8 cellular contexts compared by ENCODE assay signal in the genomic region with DNA sequence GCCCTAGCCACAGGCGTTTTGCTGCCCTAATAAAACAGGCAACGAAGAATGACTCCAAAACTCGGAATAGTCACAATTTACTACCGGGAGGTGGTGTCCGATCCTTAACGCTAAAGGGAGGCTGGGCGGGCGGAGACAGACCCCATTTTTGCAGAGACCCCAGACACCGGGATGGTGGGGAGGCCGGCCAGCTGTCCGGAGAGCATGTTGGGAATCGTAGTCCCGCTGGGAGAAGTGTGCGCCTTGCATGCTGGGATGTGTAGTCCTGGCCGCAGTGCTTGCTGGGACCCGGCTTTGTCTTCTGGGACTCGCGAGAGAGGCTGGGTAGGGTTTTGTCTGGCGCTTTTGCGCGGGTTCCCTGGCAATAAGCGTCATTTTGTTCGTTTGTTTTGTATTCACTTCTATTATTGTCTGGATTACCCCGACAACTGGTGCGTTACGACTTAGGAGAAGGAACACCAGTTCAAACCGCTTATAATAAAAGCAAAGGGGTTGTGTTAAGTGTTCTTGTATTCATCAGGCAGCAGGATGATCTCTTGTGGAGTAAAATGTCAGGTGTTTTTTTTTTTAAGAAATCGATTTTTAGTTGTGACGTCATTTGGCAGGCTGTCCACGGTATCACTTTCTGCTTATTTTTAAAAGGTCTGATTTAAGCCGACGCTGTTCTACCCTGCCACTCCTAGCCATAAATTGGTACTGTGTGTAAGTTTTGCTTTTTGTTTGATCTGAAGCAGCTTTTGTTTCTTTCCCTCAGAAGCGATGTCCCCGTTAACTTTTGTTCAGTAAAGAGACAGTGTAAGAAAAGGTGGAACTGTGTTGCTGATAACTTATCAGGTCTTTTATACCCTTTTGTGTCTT. TPM values are rescaled to one million over a fixed set of nuclear protein-coding genes. Genes with fewer than 3 reads are reported as not detected.
A peak's percentile ranks its signal among the peaks of the same experiment; 100 is the strongest.
DNase-seq lines count a peak whose midpoint lies in the region; ATAC-seq, FAIRE-seq and TF ChIP-seq lines count a peak whose summit lies in the region.

No MANE protein-coding gene starts in this region.

- no peaks in the 10 kb centered on the region for H3K9me3 ChIP-seq in BE2C

- H3K36me3 ChIP-seq in BE2C: peaks cover 8% of the 10 kb centered on the region

- peak overlapping the region; percentile 95 for H3K4me3 ChIP-seq in BE2C (ENCODE audit: low read depth, low read length)

- FAIRE-seq in colon (lab: Jason Lieb, UNC): peak; percentile 68

- no peak for TF ChIP-seq CTCF in BE2C (IDR thresholded peaks at IDR 0.05; ENCODE audit: low read depth, low read length)

- DNase-seq in BE2C (peak; percentile 97), GM19238 (ENCODE audit: insufficient read length, low spot score) (peak; percentile 78), NCI-H510A (lab: John Stamatoyannopoulos, UW) (peak; percentile 89), kidney tubule cell (ENCODE audit: low spot score) (peak; percentile 99)
- peak; percentile 85 to 88 for DNase-seq in activated CD4-positive, alpha-beta T cell treated with anti-CD3 and anti-CD28 coated beads for 24 hours (ENCODE audit: low read depth in 2 of 2)
- DNase-seq in stimulated activated CD4-positive, alpha-beta T cell treated with anti-CD3 and anti-CD28 coated beads, Interleukin-1b, Interleukin-23, amount 100 ng/mL, for 24 hours (ENCODE audit: low read depth in 4 of 4, low spot score in 1 of 4): peak; percentile 78 to 90 (median 90)

- peak; percentile 86 for ATAC-seq in HG03439 (IDR thresholded peaks at IDR 0.05; ENCODE audit: unreplicated experiment)

- H3K4me1 ChIP-seq in BE2C: no peaks in the 10 kb centered on the region; the same call in 1 of the 2 replicates

- no peaks in the 10 kb centered on the region for H3K27me3 ChIP-seq in BE2C

RNA-seq across cellular contexts. Expression of gene HSPH1, which starts 0.7 kb away (rescaled TPM):
- 108 TPM for polyA plus RNA-seq in BE2C (2012; ENCODE audit: insufficient read depth, insufficient read length, low read depth)

RNA-seq across cellular contexts. Expression of gene B3GLCT, which starts 37.4 kb away (rescaled TPM):
- 1.1 TPM for polyA plus RNA-seq in BE2C (2012; ENCODE audit: insufficient read depth, insufficient read length, low read depth)

Comparison
In these comparisons a context has a peak if more than half of its experiments do, and no peak if none do; other contexts are left out.
1. Peak in every context shown above with its lines: DNase-seq, ATAC-seq and H3K4me3 ChIP-seq.